ENCODE assay signal across 9 cellular contexts in genomic region chr1:101308935-101309333, GRCh38.
DNase-seq lines count a peak whose midpoint lies in the region; ATAC-seq, FAIRE-seq and TF ChIP-seq lines count a peak whose summit lies in the region.
"Had no signal": no experiment of that assay in that cellular context is flagged by ENCODE, and none has a peak within 500 bp of the region (broad histone marks: within the 10 kb centered on the region; RNA-seq: fewer than 3 reads in every experiment).

No MANE protein-coding gene starts in this region.

- peaks cover 0 to 17% of the 10 kb centered on the region in 2 donors for H3K27me3 ChIP-seq in tibial artery

- H3K27me3 Mint-ChIP-seq in activated T-helper 17 cell treated with anti-CD3 and anti-CD28 coated beads, Interleukin-2, amount 50 U/mL, for 72 hours, result no peaks in the 10 kb centered on the region
- H3K27me3 Mint-ChIP-seq in natural killer cell treated with Interleukin-12 subunit alpha and Interleukin-12 subunit beta and Interleukin-15 and Interleukin-18, amount 100 ng/mL, for 72 hours, result no peaks in the 10 kb centered on the region

- H3K4me3 Mint-ChIP-seq in activated T-helper 17 cell treated with anti-CD3 and anti-CD28 coated beads, Interleukin-2, amount 50 U/mL, for 72 hours, result peak overlapping the region; percentile 81
- peak overlapping the region; percentile 86 for H3K4me3 Mint-ChIP-seq in natural killer cell treated with Interleukin-12 subunit alpha and Interleukin-12 subunit beta and Interleukin-15 and Interleukin-18, amount 100 ng/mL, for 72 hours

- H3K36me3 ChIP-seq in tibial artery, result no peaks in the 10 kb centered on the region

- no peaks in the 10 kb centered on the region for H3K36me3 Mint-ChIP-seq in activated T-helper 17 cell treated with anti-CD3 and anti-CD28 coated beads, Interleukin-2, amount 50 U/mL, for 72 hours (ENCODE audit: low read depth)
- no peaks in the 10 kb centered on the region for H3K36me3 Mint-ChIP-seq in natural killer cell treated with Interleukin-12 subunit alpha and Interleukin-12 subunit beta and Interleukin-15 and Interleukin-18, amount 100 ng/mL, for 72 hours

- H3K4me3 ChIP-seq in GM12865 (ENCODE audit: low read depth, low read length) (peak overlapping the region; percentile 68), tibial artery (no peak overlapping the region)
- H3K4me3 ChIP-seq: lung had no signal

- TF ChIP-seq CTCF in GM12865 (IDR thresholded peaks at IDR 0.05; ENCODE audit: insufficient read depth, low read depth, low read length, missing control alignments) (no peak), D721Med (IDR thresholded peaks at IDR 0.05; ENCODE audit: insufficient read depth, missing control alignments) (no peak), tibial artery (IDR thresholded peaks at IDR 0.05) (no peak)

- H3K4me1 Mint-ChIP-seq in activated T-helper 17 cell treated with anti-CD3 and anti-CD28 coated beads, Interleukin-2, amount 50 U/mL, for 72 hours, result peaks cover 39% of the 10 kb centered on the region
- peaks cover 71 to 78% of the 10 kb centered on the region in 2 donors for H3K4me1 Mint-ChIP-seq in natural killer cell treated with Interleukin-12 subunit alpha and Interleukin-12 subunit beta and Interleukin-15 and Interleukin-18, amount 100 ng/mL, for 72 hours (ENCODE audit: low read depth in 2 of 2)

- FAIRE-seq in D721Med (lab: Jason Lieb, UNC), result no peak

- H3K27ac Mint-ChIP-seq in activated T-helper 17 cell treated with anti-CD3 and anti-CD28 coated beads, Interleukin-2, amount 50 U/mL, for 72 hours, result no peak overlapping the region
- H3K27ac Mint-ChIP-seq in natural killer cell treated with Interleukin-12 subunit alpha and Interleukin-12 subunit beta and Interleukin-15 and Interleukin-18, amount 100 ng/mL, for 72 hours, result peak overlapping the region; percentile 78 to 89

- no peaks in the 10 kb centered on the region for H3K9me3 Mint-ChIP-seq in activated T-helper 17 cell treated with anti-CD3 and anti-CD28 coated beads, Interleukin-2, amount 50 U/mL, for 72 hours
- H3K9me3 Mint-ChIP-seq in natural killer cell treated with Interleukin-12 subunit alpha and Interleukin-12 subunit beta and Interleukin-15 and Interleukin-18, amount 100 ng/mL, for 72 hours, result no peaks in the 10 kb centered on the region

- no peaks in the 10 kb centered on the region for H3K9me3 ChIP-seq in tibial artery

- H3K4me1 ChIP-seq in tibial artery, result peaks cover 0 to 10% (median 7%) of the 10 kb centered on the region in 4 donors

- ATAC-seq in GM21737 (IDR thresholded peaks at IDR 0.05; ENCODE audit: unreplicated experiment) (peak; percentile 27), HG03342 (IDR thresholded peaks at IDR 0.05; ENCODE audit: unreplicated experiment) (no peak)
- no peak for ATAC-seq in activated T-helper 17 cell treated with anti-CD3 and anti-CD28 coated beads, Interleukin-2, amount 50 U/mL, for 72 hours (replicated peaks)
- no peak for ATAC-seq in natural killer cell treated with Interleukin-12 subunit alpha and Interleukin-12 subunit beta and Interleukin-15 and Interleukin-18, amount 100 ng/mL, for 72 hours

- no peak overlapping the region for H3K27ac ChIP-seq in tibial artery

- DNase-seq in GM12865 (ENCODE audit: low read depth) (peak; percentile 77), D721Med (ENCODE audit: insufficient read length, low spot score) (no peak), head of caudate nucleus (no peak), tibial artery (no peak)
- DNase-seq in natural killer cell treated with Interleukin-12 subunit alpha and Interleukin-12 subunit beta and Interleukin-15 and Interleukin-18, amount 100 ng/mL, for 72 hours (ENCODE audit: low spot score), result no peak

- intact Hi-C loops in head of caudate nucleus (cut with DNase I), result loop anchor here (5.0 kb wide), 1 partner anchor 48 kb away; no protein-coding TSS in a partner anchor
- intact Hi-C loops in tibial artery (cut with DNase I; ENCODE audit: low total_unique reads), result loop anchor here (10.0 kb wide), 1 partner anchor 864 kb away; no protein-coding TSS in a partner anchor
